In the genomic region with DNA sequence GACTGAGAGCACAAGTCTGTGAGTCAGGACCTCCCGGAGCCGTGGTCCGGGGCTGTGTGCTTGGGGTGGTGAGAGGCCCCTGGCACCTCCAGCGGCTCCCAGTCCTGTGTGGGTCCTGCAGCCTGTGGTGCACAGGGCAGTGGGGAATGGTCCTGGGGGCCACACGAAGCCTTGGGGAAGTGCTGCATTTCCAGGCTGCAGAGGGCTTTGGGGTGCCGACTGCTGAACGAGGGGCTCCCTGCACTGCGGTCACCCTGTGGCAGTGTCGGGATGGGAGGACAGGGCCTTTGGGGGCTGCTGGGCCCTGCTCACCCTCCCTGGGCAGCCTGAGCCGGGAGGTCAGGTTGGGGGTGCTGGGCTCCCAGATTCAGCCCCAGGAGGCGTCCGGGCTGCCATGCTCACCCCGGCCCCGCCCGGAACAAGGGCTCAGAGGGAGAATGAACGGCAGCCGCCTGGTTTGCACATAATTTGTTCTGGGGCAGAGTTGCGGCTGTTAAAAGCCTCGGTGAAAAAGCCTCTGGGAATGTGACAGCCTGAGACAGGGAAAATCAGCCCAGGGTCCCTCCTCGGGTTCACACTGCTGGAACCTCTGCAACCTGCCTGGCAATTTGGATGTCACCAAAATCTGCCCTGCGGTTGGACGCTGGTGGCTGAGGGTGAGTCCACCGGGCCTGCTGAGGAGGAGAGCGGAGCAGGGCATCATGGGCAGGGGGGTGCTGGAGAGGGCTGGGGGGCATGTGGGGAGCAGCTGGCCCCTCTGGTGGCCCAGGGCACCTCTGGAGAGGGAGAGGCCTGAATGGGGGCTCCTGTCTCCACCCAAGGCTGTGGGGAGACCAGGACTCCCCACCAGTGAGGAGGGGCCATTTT, we compare ENCODE assay signal across 26 cellular contexts.
DNase-seq lines count a peak whose midpoint lies in the region; ATAC-seq and TF ChIP-seq lines count a peak whose summit lies in the region.
"Had no signal": no experiment of that assay in that cellular context is flagged by ENCODE, and none has a peak within 500 bp of the region (broad histone marks: within the 10 kb centered on the region; RNA-seq: fewer than 3 reads in every experiment).

No MANE protein-coding gene starts in this region.

- CTCF ChIA-PET in activated naive CD4-positive, alpha-beta T cell treated with anti-CD3 and anti-CD28 coated beads, Interleukin-2, amount 10 ng/mL, durations not matched to agents 7 days and 5 days (lab: Charles Lee) = no interaction called here
- CTCF ChIA-PET in activated naive CD4-positive, alpha-beta T cell treated with anti-CD3 and anti-CD28 coated beads for 36 hours (lab: Charles Lee) = no interaction called here

- ATAC-seq in natural killer cell treated with Interleukin-12 subunit alpha and Interleukin-12 subunit beta and Interleukin-15 and Interleukin-18, amount 100 ng/mL, for 72 hours = no peak
- ATAC-seq: activated naive CD8-positive, alpha-beta T cell treated with anti-CD3 and anti-CD28 coated beads, Interleukin-2, amount 50 U/mL, for 24 hours; activated T-helper 17 cell treated with anti-CD3 and anti-CD28 coated beads, Interleukin-2, amount 50 U/mL, for 72 hours; naive thymus-derived CD8-positive, alpha-beta T cell had no signal

- H3K9me3 Mint-ChIP-seq in activated naive CD4-positive, alpha-beta T cell treated with anti-CD3 and anti-CD28 coated beads, Interleukin-2, amount 10 ng/mL, durations not matched to agents 7 days and 5 days = peaks cover 7% of the 10 kb centered on the region
- H3K9me3 Mint-ChIP-seq in activated naive CD4-positive, alpha-beta T cell treated with anti-CD3 and anti-CD28 coated beads for 36 hours = peaks cover 2% of the 10 kb centered on the region
- H3K9me3 Mint-ChIP-seq in natural killer cell treated with Interleukin-12 subunit alpha and Interleukin-12 subunit beta and Interleukin-15 and Interleukin-18, amount 100 ng/mL, for 72 hours = no peaks in the 10 kb centered on the region
- H3K9me3 Mint-ChIP-seq: activated naive CD8-positive, alpha-beta T cell treated with anti-CD3 and anti-CD28 coated beads, Interleukin-2, amount 50 U/mL, for 24 hours; activated T-helper 17 cell treated with anti-CD3 and anti-CD28 coated beads, Interleukin-2, amount 50 U/mL, for 72 hours had no signal

- intact Hi-C loops in activated naive CD4-positive, alpha-beta T cell treated with anti-CD3 and anti-CD28 coated beads for 36 hours (cut with micrococcal nuclease) = no loop called here
- intact Hi-C loops in tibial artery (cut with DNase I; ENCODE audit: low total_unique reads) = no loop called here

- H3K27ac Mint-ChIP-seq in activated naive CD4-positive, alpha-beta T cell treated with anti-CD3 and anti-CD28 coated beads, Interleukin-2, amount 10 ng/mL, durations not matched to agents 7 days and 5 days = no peak overlapping the region
- no peak overlapping the region for H3K27ac Mint-ChIP-seq in activated naive CD4-positive, alpha-beta T cell treated with anti-CD3 and anti-CD28 coated beads for 36 hours
- no peak overlapping the region for H3K27ac Mint-ChIP-seq in natural killer cell treated with Interleukin-12 subunit alpha and Interleukin-12 subunit beta and Interleukin-15 and Interleukin-18, amount 100 ng/mL, for 72 hours
- H3K27ac Mint-ChIP-seq: activated CD4-positive, alpha-beta T cell treated with anti-CD3 and anti-CD28 coated beads, Interleukin-2, amount 10 ng/mL, durations not matched to agents 24 days and 14 days; activated naive CD8-positive, alpha-beta T cell treated with anti-CD3 and anti-CD28 coated beads, Interleukin-2, amount 50 U/mL, for 24 hours; activated T-helper 17 cell treated with anti-CD3 and anti-CD28 coated beads, Interleukin-2, amount 50 U/mL, for 72 hours; memory B cell; T-helper 2 cell treated with Interferon-gamma antibody and Interleukin-4, amounts not matched to agents 5 μg/mL and 100 μg/mL, for 36 hours had no signal

- peaks cover 0 to 39% (median 27%) of the 10 kb centered on the region in 3 donors for H3K9me3 ChIP-seq in tibial artery

- no peaks in the 10 kb centered on the region for H3K36me3 ChIP-seq in tibial artery
- H3K36me3 ChIP-seq: BLaER1, vagina had no signal

- H3K27ac ChIP-seq in coronary artery (no peak overlapping the region), tibial artery (no peak overlapping the region)
- H3K27ac ChIP-seq: BLaER1, RWPE1, vagina, VCaP had no signal

- H3K4me1 Mint-ChIP-seq in activated naive CD4-positive, alpha-beta T cell treated with anti-CD3 and anti-CD28 coated beads, Interleukin-2, amount 10 ng/mL, durations not matched to agents 7 days and 5 days = no peaks in the 10 kb centered on the region
- H3K4me1 Mint-ChIP-seq in activated naive CD4-positive, alpha-beta T cell treated with anti-CD3 and anti-CD28 coated beads for 36 hours (ENCODE audit: low read depth) = no peaks in the 10 kb centered on the region
- H3K4me1 Mint-ChIP-seq in natural killer cell treated with Interleukin-12 subunit alpha and Interleukin-12 subunit beta and Interleukin-15 and Interleukin-18, amount 100 ng/mL, for 72 hours (ENCODE audit: low read depth in 2 of 2) = no peaks in the 10 kb centered on the region
- H3K4me1 Mint-ChIP-seq: activated CD4-positive, alpha-beta T cell treated with anti-CD3 and anti-CD28 coated beads, Interleukin-2, amount 10 ng/mL, durations not matched to agents 24 days and 14 days; activated naive CD8-positive, alpha-beta T cell treated with anti-CD3 and anti-CD28 coated beads, Interleukin-2, amount 50 U/mL, for 24 hours; activated T-helper 17 cell treated with anti-CD3 and anti-CD28 coated beads, Interleukin-2, amount 50 U/mL, for 72 hours; IgD-negative memory B cell; memory B cell had no signal

- peaks cover 4% of the 10 kb centered on the region for H3K27me3 Mint-ChIP-seq in activated naive CD4-positive, alpha-beta T cell treated with anti-CD3 and anti-CD28 coated beads, Interleukin-2, amount 10 ng/mL, durations not matched to agents 7 days and 5 days
- H3K27me3 Mint-ChIP-seq in activated naive CD4-positive, alpha-beta T cell treated with anti-CD3 and anti-CD28 coated beads for 36 hours (ENCODE audit: low read depth) = no peaks in the 10 kb centered on the region
- H3K27me3 Mint-ChIP-seq in natural killer cell treated with Interleukin-12 subunit alpha and Interleukin-12 subunit beta and Interleukin-15 and Interleukin-18, amount 100 ng/mL, for 72 hours = peaks cover 0 to 2% of the 10 kb centered on the region in 2 donors
- H3K27me3 Mint-ChIP-seq: activated CD4-positive, alpha-beta T cell treated with anti-CD3 and anti-CD28 coated beads, Interleukin-2, amount 10 ng/mL, durations not matched to agents 24 days and 14 days; activated naive CD8-positive, alpha-beta T cell treated with anti-CD3 and anti-CD28 coated beads, Interleukin-2, amount 50 U/mL, for 24 hours; activated T-helper 17 cell treated with anti-CD3 and anti-CD28 coated beads, Interleukin-2, amount 50 U/mL, for 72 hours; IgD-negative memory B cell; naive thymus-derived CD8-positive, alpha-beta T cell had no signal

- no peak overlapping the region for H3K4me3 Mint-ChIP-seq in activated naive CD4-positive, alpha-beta T cell treated with anti-CD3 and anti-CD28 coated beads, Interleukin-2, amount 10 ng/mL, durations not matched to agents 7 days and 5 days
- no peak overlapping the region for H3K4me3 Mint-ChIP-seq in activated naive CD4-positive, alpha-beta T cell treated with anti-CD3 and anti-CD28 coated beads for 36 hours
- H3K4me3 Mint-ChIP-seq in natural killer cell treated with Interleukin-12 subunit alpha and Interleukin-12 subunit beta and Interleukin-15 and Interleukin-18, amount 100 ng/mL, for 72 hours = no peak overlapping the region
- H3K4me3 Mint-ChIP-seq: activated CD4-positive, alpha-beta T cell treated with anti-CD3 and anti-CD28 coated beads, Interleukin-2, amount 10 ng/mL, durations not matched to agents 24 days and 14 days; activated naive CD8-positive, alpha-beta T cell treated with anti-CD3 and anti-CD28 coated beads, Interleukin-2, amount 50 U/mL, for 24 hours; activated T-helper 17 cell treated with anti-CD3 and anti-CD28 coated beads, Interleukin-2, amount 50 U/mL, for 72 hours; IgD-negative memory B cell; memory B cell; naive thymus-derived CD8-positive, alpha-beta T cell; T-helper 2 cell treated with Interferon-gamma antibody and Interleukin-4, amounts not matched to agents 5 μg/mL and 100 μg/mL, for 36 hours had no signal

- no peaks in the 10 kb centered on the region for H3K4me1 ChIP-seq in tibial artery
- H3K4me1 ChIP-seq: Caco-2, vagina had no signal

- DNase-seq in activated naive CD4-positive, alpha-beta T cell treated with anti-CD3 and anti-CD28 coated beads, Interleukin-2, amount 10 ng/mL, durations not matched to agents 7 days and 5 days = peak; percentile 11
- DNase-seq in activated naive CD4-positive, alpha-beta T cell treated with anti-CD3 and anti-CD28 coated beads for 36 hours = no peak
- peak; percentile 53 for DNase-seq in coronary artery (ENCODE audit: low spot score)
- DNase-seq in natural killer cell treated with Interleukin-12 subunit alpha and Interleukin-12 subunit beta and Interleukin-15 and Interleukin-18, amount 100 ng/mL, for 72 hours (ENCODE audit: low spot score) = peak; percentile 54
- DNase-seq in tibial artery = peak; percentile 13 to 50
- no peak for DNase-seq in DMS79 treated with DMSO at 0.1 percent for 48 hours (lab: John Stamatoyannopoulos, UW)
- DNase-seq in NCI-H82 treated with DMSO at 0.1 percent for 48 hours (lab: John Stamatoyannopoulos, UW; ENCODE audit: unreplicated experiment) = no peak
- DNase-seq in middle frontal gyrus (ENCODE audit: extremely low spot score, low spot score) = no peak
- DNase-seq: ACHN; activated CD4-positive, alpha-beta T cell treated with anti-CD3 and anti-CD28 coated beads, Interleukin-2, amount 10 ng/mL, durations not matched to agents 24 days and 14 days; activated naive CD8-positive, alpha-beta T cell treated with anti-CD3 and anti-CD28 coated beads, Interleukin-2, amount 50 U/mL, for 24 hours; Caco-2; NCI-H1105; NCI-H1930; NCI-H526; stimulated activated CD8-positive, alpha-beta memory T cell treated with anti-CD3 and anti-CD28 coated beads, Interleukin-4, amount 100 ng/mL, for 48 hours; substantia nigra had no signal

- H3K4me3 ChIP-seq in coronary artery (no peak overlapping the region), tibial artery (no peak overlapping the region)
- H3K4me3 ChIP-seq: BLaER1, vagina had no signal

- TF ChIP-seq CTCF in coronary artery (IDR thresholded peaks at IDR 0.05) (no peak), tibial artery (IDR thresholded peaks at IDR 0.05) (no peak)

- H3K36me3 Mint-ChIP-seq in activated naive CD4-positive, alpha-beta T cell treated with anti-CD3 and anti-CD28 coated beads, Interleukin-2, amount 10 ng/mL, durations not matched to agents 7 days and 5 days = no peaks in the 10 kb centered on the region
- H3K36me3 Mint-ChIP-seq in activated naive CD4-positive, alpha-beta T cell treated with anti-CD3 and anti-CD28 coated beads for 36 hours (ENCODE audit: low read depth) = no peaks in the 10 kb centered on the region
- no peaks in the 10 kb centered on the region for H3K36me3 Mint-ChIP-seq in natural killer cell treated with Interleukin-12 subunit alpha and Interleukin-12 subunit beta and Interleukin-15 and Interleukin-18, amount 100 ng/mL, for 72 hours
- H3K36me3 Mint-ChIP-seq: IgD-negative memory B cell; memory B cell; naive thymus-derived CD8-positive, alpha-beta T cell had no signal

- H3K27me3 ChIP-seq in tibial artery = peaks cover 0 to 20% of the 10 kb centered on the region in 2 donors
- H3K27me3 ChIP-seq: BLaER1, vagina had no signal

Comparison
In these comparisons a context has a peak if more than half of its experiments do, and no peak if none do; other contexts are left out.
1. DNase-seq: peak in activated naive CD4-positive, alpha-beta T cell treated with anti-CD3 and anti-CD28 coated beads, Interleukin-2, amount 10 ng/mL, durations not matched to agents 7 days and 5 days (single experiment), coronary artery (single experiment), natural killer cell treated with Interleukin-12 subunit alpha and Interleukin-12 subunit beta and Interleukin-15 and Interleukin-18, amount 100 ng/mL, for 72 hours (single experiment) and tibial artery (2 of 2); none in activated naive CD4-positive, alpha-beta T cell treated with anti-CD3 and anti-CD28 coated beads for 36 hours (single experiment), DMS79 treated with DMSO at 0.1 percent for 48 hours (single experiment), NCI-H82 treated with DMSO at 0.1 percent for 48 hours (single experiment) and middle frontal gyrus (single experiment).